8 cellular contexts compared by ENCODE assay signal in the genomic region with DNA sequence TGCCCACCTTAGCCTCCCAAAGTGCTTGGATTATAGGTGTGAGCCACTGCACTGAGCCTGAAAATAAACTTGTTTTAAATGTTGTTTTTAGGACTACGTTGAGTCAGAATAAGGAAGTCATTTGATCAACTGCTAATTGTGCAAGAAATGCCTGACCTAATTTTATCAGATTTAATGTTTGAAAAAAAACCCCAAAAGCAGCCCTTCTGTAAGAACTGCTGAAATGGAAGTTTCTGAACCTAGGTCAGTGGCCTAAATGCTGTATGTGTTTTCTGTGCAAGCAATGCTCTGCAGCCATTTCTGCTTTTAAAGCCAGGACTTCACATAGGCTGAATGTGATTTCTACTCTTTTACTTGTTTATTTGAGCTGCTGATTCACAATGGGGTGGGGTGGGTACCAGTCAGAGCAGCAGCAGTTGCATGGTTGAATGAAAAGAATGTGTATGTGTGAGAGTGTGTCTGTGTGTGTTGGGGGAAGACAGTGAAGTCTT. TPM values are rescaled to one million over a fixed set of nuclear protein-coding genes. Genes with fewer than 3 reads are reported as not detected.
DNase-seq lines count a peak whose midpoint lies in the region; ATAC-seq and TF ChIP-seq lines count a peak whose summit lies in the region.

No MANE protein-coding gene starts in this region.

- POLR2A ChIA-PET in activated B cell treated with CpG ODN at 0.5 μM for 24 hours (lab: Charles Lee): interaction anchor here (0.6 to 3.0 kb wide), 6 partner anchors 8 to 258 kb away, joined by 3 to 25 read pairs (median 4); partner anchors contain the start of genes QRICH1, RHOA, TCTA and USP4

- peak overlapping the region; percentile 28 for H3K4me3 Mint-ChIP-seq in activated B cell treated with CpG ODN at 0.5 μM for 24 hours

- intact Hi-C loops in activated B cell treated with CpG ODN at 0.5 μM for 24 hours (cut with micrococcal nuclease): no loop called here

- CTCF ChIA-PET in activated B cell treated with CpG ODN at 0.5 μM for 24 hours (lab: Charles Lee): no interaction called here

- H3K27me3 Mint-ChIP-seq in activated B cell treated with CpG ODN at 0.5 μM for 24 hours: no peaks in the 10 kb centered on the region

- peak; percentile 51 for DNase-seq in HS-5 (ENCODE audit: low read depth)
- DNase-seq in activated B cell treated with CpG ODN at 0.5 μM for 24 hours: no peak
- peak; percentile 92 for DNase-seq in hepatic stellate cell (ENCODE audit: low spot score)
- peak; percentile 71 for DNase-seq in stromal cell of bone marrow (ENCODE audit: low read depth)
- no peak for DNase-seq in GM13977 (ENCODE audit: low spot score)
- no peak for DNase-seq in NCI-H345 (lab: John Stamatoyannopoulos, UW)

- no peaks in the 10 kb centered on the region for H3K9me3 Mint-ChIP-seq in activated B cell treated with CpG ODN at 0.5 μM for 24 hours

- ATAC-seq in activated B cell treated with CpG ODN at 0.5 μM for 24 hours (ENCODE audit: low read depth) (peak; percentile 56), HG03460 (IDR thresholded peaks at IDR 0.05; ENCODE audit: unreplicated experiment) (no peak), HG02798 (IDR thresholded peaks at IDR 0.05; ENCODE audit: poor library complexity, unreplicated experiment) (no peak)

- peaks cover 47% of the 10 kb centered on the region for H3K4me1 Mint-ChIP-seq in activated B cell treated with CpG ODN at 0.5 μM for 24 hours

- peaks cover 10% of the 10 kb centered on the region for H3K36me3 Mint-ChIP-seq in activated B cell treated with CpG ODN at 0.5 μM for 24 hours (ENCODE audit: low read depth)

- H3K27ac Mint-ChIP-seq in activated B cell treated with CpG ODN at 0.5 μM for 24 hours: peak overlapping the region; percentile 79

- TF ChIP-seq CTCF in activated B cell treated with CpG ODN at 0.5 μM for 24 hours (IDR thresholded peaks at IDR 0.05) (no peak), GM13977 (IDR thresholded peaks at IDR 0.05; ENCODE audit: extremely low read depth, insufficient read depth, missing control alignments) (no peak)

- in situ Hi-C loops in GM13977 (cut with MboI; ENCODE audit: low pct_unique_long_range_greater_than_20kb, low sequenced_read_pairs, unreplicated experiment): no loop called here

RNA-seq across cellular contexts. Expression of gene GPX1, which starts 6.6 kb away (rescaled TPM):
- total RNA-seq in activated B cell treated with CpG ODN at 0.5 μM for 24 hours: 90.0 and 94.6 TPM in 2 replicates

RNA-seq across cellular contexts. Expression of gene USP4, which starts 11.7 kb away (rescaled TPM):
- total RNA-seq in activated B cell treated with CpG ODN at 0.5 μM for 24 hours: 86.7 and 115 TPM in 2 replicates

Comparison
In these comparisons a context has a peak if more than half of its experiments do, and no peak if none do; other contexts are left out.
1. DNase-seq: peak in HS-5 (single experiment), hepatic stellate cell (single experiment) and stromal cell of bone marrow (single experiment); none in activated B cell treated with CpG ODN at 0.5 μM for 24 hours (single experiment), GM13977 (single experiment) and NCI-H345 (single experiment).